Comparison of ENCODE assay signal across 13 cellular contexts in the genomic region with DNA sequence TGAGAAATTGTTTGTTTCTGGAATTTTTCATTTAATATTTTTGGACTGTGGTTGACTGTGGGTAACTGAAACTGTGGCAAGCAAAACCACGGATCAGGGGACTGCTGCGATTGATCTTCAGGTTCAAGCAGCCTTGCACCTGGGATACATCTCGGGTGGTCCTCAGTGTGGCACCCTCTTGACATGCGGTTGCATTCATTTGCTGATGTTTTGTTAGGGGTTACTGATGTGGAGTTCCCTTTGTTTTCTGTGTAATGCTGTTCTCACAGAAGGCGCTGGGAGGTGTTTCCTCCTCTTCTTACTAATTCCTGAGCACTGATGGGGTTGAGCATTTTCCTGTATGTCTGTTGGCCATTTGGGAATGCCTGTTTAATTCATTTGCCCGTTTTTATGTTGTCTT.
DNase-seq lines count a peak whose midpoint lies in the region; ATAC-seq and TF ChIP-seq lines count a peak whose summit lies in the region.
"Had no signal": no experiment of that assay in that cellular context is flagged by ENCODE, and none has a peak within 500 bp of the region (broad histone marks: within the 10 kb centered on the region; RNA-seq: fewer than 3 reads in every experiment).

No MANE protein-coding gene starts in this region.

- H3K36me3 ChIP-seq in DOHH2 (ENCODE audit: control insufficient read depth, low read length) (peaks cover 57% of the 10 kb centered on the region), KMS-11 (ENCODE audit: insufficient read depth) (no peaks in the 10 kb centered on the region), colonic mucosa (no peaks in the 10 kb centered on the region), BE2C (no peaks in the 10 kb centered on the region; the same call in 1 of the 2 replicates)
- H3K36me3 ChIP-seq: SJSA1 had no signal

- H4K20me1 ChIP-seq in DOHH2 (ENCODE audit: control insufficient read depth, insufficient read depth, low read depth, low read length): 0 out of 2 replicates have a peak, but pooled peaks cover 4% of the 10 kb centered on the region
- H4K20me1 ChIP-seq in KMS-11 (ENCODE audit: insufficient read depth): no peaks in the 10 kb centered on the region

- intact Hi-C loops in colonic mucosa (cut with DNase I): no loop called here

- no peak overlapping the region for H2AFZ ChIP-seq in KMS-11 (ENCODE audit: low read depth)

- H3K27ac ChIP-seq in DOHH2 (ENCODE audit: low read depth, low read length): peak overlapping the region; percentile 84
- H3K27ac ChIP-seq in KMS-11: peak overlapping the region; percentile 55
- H3K27ac ChIP-seq in colonic mucosa: peak overlapping the region; percentile 22
- H3K27ac ChIP-seq: SJSA1 had no signal

- peaks cover 11% of the 10 kb centered on the region for H3F3A ChIP-seq in DOHH2 (ENCODE audit: control insufficient read depth, insufficient read depth)

- peak overlapping the region; percentile 92 to 98 (median 96) for H3K27ac Mint-ChIP-seq in naive B cell

- ATAC-seq in naive B cell (ENCODE audit: low read depth in 2 of 2): peak; percentile 79 to 80

- H3K9ac ChIP-seq in KMS-11: no peak overlapping the region
- no peak overlapping the region for H3K9ac ChIP-seq in colonic mucosa (ENCODE audit: low read depth in 2 of 2, low read length in 2 of 2)

- no peaks in the 10 kb centered on the region for H3K27me3 ChIP-seq in DOHH2 (ENCODE audit: control insufficient read depth, low read length)
- no peaks in the 10 kb centered on the region for H3K27me3 ChIP-seq in KMS-11 (ENCODE audit: insufficient read depth, low read depth)
- no peaks in the 10 kb centered on the region for H3K27me3 ChIP-seq in colonic mucosa
- H3K27me3 ChIP-seq in BE2C: no peaks in the 10 kb centered on the region
- H3K27me3 ChIP-seq: SJSA1 had no signal

- H3K79me2 ChIP-seq in DOHH2 (ENCODE audit: control insufficient read depth, low read length) (peaks cover 93% of the 10 kb centered on the region), KMS-11 (ENCODE audit: insufficient read depth, low read depth) (peaks cover 67% of the 10 kb centered on the region)

- peaks cover 7 to 9% of the 10 kb centered on the region in 2 donors for H3K36me3 Mint-ChIP-seq in naive B cell

- no peak for TF ChIP-seq CTCF in DOHH2 (IDR thresholded peaks at IDR 0.05; ENCODE audit: low read depth, low read length, poor library complexity, severe bottlenecking)
- no peak for TF ChIP-seq CTCF in KMS-11 (conservative IDR thresholded peaks at IDR 0.05; ENCODE audit: low read depth, low read length)
- TF ChIP-seq CTCF in colonic mucosa (IDR thresholded peaks at IDR 0.05): no peak
- no peak for TF ChIP-seq CTCF in BE2C (IDR thresholded peaks at IDR 0.05; ENCODE audit: low read depth, low read length)

- H3K9me2 ChIP-seq in DOHH2 (replicated peaks; ENCODE audit: control insufficient read depth, low read length): no peaks in the 10 kb centered on the region

- H3K9me3 Mint-ChIP-seq in naive B cell: peaks cover 0 to 3% (median 0%) of the 10 kb centered on the region in 7 donors

- DNase-seq in colonic mucosa: no peak
- peak; percentile 58 for DNase-seq in naive B cell
- no peak for DNase-seq in stimulated activated naive CD4-positive, alpha-beta T cell (lab: John Stamatoyannopoulos, UW)
- no peak for DNase-seq in BE2C
- no peak for DNase-seq in DMS153 (lab: John Stamatoyannopoulos, UW)
- no peak for DNase-seq in stimulated activated naive CD4-positive, alpha-beta T cell treated with Interleukin-2 at 50 U/mL for 16 hours (lab: John Stamatoyannopoulos, UW)
- DNase-seq: DMS53; mammary epithelial cell; NCI-H2029 treated with DMSO at 0.1 percent for 48 hours; NK-92 treated with Interleukin-12 subunit alpha and Interleukin-12 subunit beta, amount 100 ng/mL, for 24 hours had no signal

- H3K4me3 Mint-ChIP-seq in naive B cell: peak overlapping the region; percentile 34 to 89 (median 80)

- peak overlapping the region; percentile 69 for H3K4me2 ChIP-seq in DOHH2 (ENCODE audit: low read length)
- peak overlapping the region; percentile 12 for H3K4me2 ChIP-seq in KMS-11

- H3K4me3 ChIP-seq in DOHH2 (ENCODE audit: low read length): peak overlapping the region; percentile 64
- H3K4me3 ChIP-seq in KMS-11 (IDR thresholded peaks at IDR 0.05; ENCODE audit: insufficient read depth, low read depth, low read length): no peak overlapping the region
- no peak overlapping the region for H3K4me3 ChIP-seq in colonic mucosa
- no peak overlapping the region for H3K4me3 ChIP-seq in BE2C (ENCODE audit: low read depth, low read length)
- H3K4me3 ChIP-seq: SJSA1 had no signal

- peaks cover 38 to 79% (median 69%) of the 10 kb centered on the region in 3 donors for H3K4me1 Mint-ChIP-seq in naive B cell

- H3K4me1 ChIP-seq in DOHH2 (ENCODE audit: control insufficient read depth, low read length): peaks cover 81% of the 10 kb centered on the region
- H3K4me1 ChIP-seq in KMS-11 (ENCODE audit: low read depth, poor library complexity, severe bottlenecking): peaks cover 70% of the 10 kb centered on the region
- H3K4me1 ChIP-seq in colonic mucosa: peaks cover 6% of the 10 kb centered on the region
- H3K4me1 ChIP-seq in BE2C: peaks cover 3% of the 10 kb centered on the region

- no peaks in the 10 kb centered on the region for H3K9me3 ChIP-seq in DOHH2 (ENCODE audit: control insufficient read depth, insufficient read depth, low read length)
- no peaks in the 10 kb centered on the region for H3K9me3 ChIP-seq in colonic mucosa
- H3K9me3 ChIP-seq in BE2C: no peaks in the 10 kb centered on the region
- H3K9me3 ChIP-seq: SJSA1 had no signal

- no peaks in the 10 kb centered on the region for H3K27me3 Mint-ChIP-seq in naive B cell

Comparison
In these comparisons a context has a peak if more than half of its experiments do, and no peak if none do; other contexts are left out.
1. H3K27ac ChIP-seq: peak in every context shown above with its lines; median percentile 84 in DOHH2; 55 in KMS-11; 22 in colonic mucosa.